24 cellular contexts compared by ENCODE assay signal in the genomic region with DNA sequence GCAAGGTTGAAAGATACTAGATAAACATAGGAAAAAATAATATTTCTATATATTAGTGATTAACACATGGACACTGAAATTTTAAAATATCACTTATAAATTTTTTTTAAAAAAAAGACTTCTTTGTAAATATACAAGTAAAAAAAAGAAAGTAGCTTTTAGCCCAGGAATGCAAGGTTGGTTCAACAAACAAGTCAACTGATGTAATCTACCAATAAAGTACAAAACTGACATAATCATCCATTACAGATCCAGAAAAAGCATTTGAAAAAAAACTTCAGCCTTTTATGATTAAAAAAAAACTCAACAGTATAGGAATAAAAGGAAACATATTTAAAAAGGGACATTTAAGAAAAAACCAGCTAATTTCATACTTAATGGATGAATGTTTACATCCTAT. TPM values are rescaled to one million over a fixed set of nuclear protein-coding genes. Genes with fewer than 3 reads are reported as not detected.
DNase-seq lines count a peak whose midpoint lies in the region; ATAC-seq and TF ChIP-seq lines count a peak whose summit lies in the region.
"Had no signal": no experiment of that assay in that cellular context is flagged by ENCODE, and none has a peak within 500 bp of the region (broad histone marks: within the 10 kb centered on the region; RNA-seq: fewer than 3 reads in every experiment).

No MANE protein-coding gene starts in this region.

- no peaks in the 10 kb centered on the region for H3K4me1 ChIP-seq in tibial nerve
- H3K4me1 ChIP-seq: SJCRH30 had no signal

- no peak overlapping the region for H3K4me3 Mint-ChIP-seq in activated naive CD8-positive, alpha-beta T cell treated with anti-CD3 and anti-CD28 coated beads for 36 hours
- H3K4me3 Mint-ChIP-seq: brain; CD8-positive, alpha-beta memory T cell; stimulated activated naive B cell treated with anti-CD40 and anti-IgM and Interleukin-4, amounts not matched to agents 10 μg/mL and 1 μg/mL and 100 μg/mL, for 72 hours; T-helper 1 cell treated with Interleukin-12 subunit alpha and Interleukin-12 subunit beta and Interleukin-4 antibody, amounts not matched to agents 30 μg/mL and 1 μg/mL, for 36 hours had no signal

- peak; percentile 6 for DNase-seq in EH (ENCODE audit: low read depth)
- peak; percentile 27 for DNase-seq in M059J (ENCODE audit: low read depth)
- DNase-seq in dermis blood vessel endothelial cell, result peak; percentile 13
- peak; percentile 6 to 17 for DNase-seq in lung microvascular endothelial cell (ENCODE audit: low read depth in 2 of 2)
- no peak for DNase-seq in activated CD8-positive, alpha-beta memory T cell treated with anti-CD3 and anti-CD28 coated beads, Interleukin-2, amount 50 U/mL, for 4 hours
- no peak for DNase-seq in tibial nerve (ENCODE audit: low spot score in 2 of 2)
- no peak for DNase-seq in activated naive CD8-positive, alpha-beta T cell treated with anti-CD3 and anti-CD28 coated beads for 36 hours
- DNase-seq: activated CD4-positive, alpha-beta T cell treated with anti-CD3 and anti-CD28 coated beads, Interleukin-2, amount 50 U/mL, for 1 hour; activated CD8-positive, alpha-beta memory T cell treated with anti-CD3 and anti-CD28 coated beads, Interleukin-2, amount 50 U/mL, for 48 hours; CD8-positive, alpha-beta memory T cell; left colon; MG63; NCI-H1436 treated with DMSO at 0.1 percent for 48 hours; NCI-H774; PC-9; posterior cingulate gyrus; stimulated activated CD4-positive, alpha-beta T cell treated with anti-CD3 and anti-CD28 coated beads, Interleukin-2, amount 100 ng/mL, for 24 hours; stimulated activated naive B cell treated with anti-CD40 and anti-IgM and Interleukin-4, amounts not matched to agents 10 μg/mL and 1 μg/mL and 100 μg/mL, for 72 hours; WERI-Rb-1 had no signal

- no peak overlapping the region for H3K27ac Mint-ChIP-seq in activated naive CD8-positive, alpha-beta T cell treated with anti-CD3 and anti-CD28 coated beads for 36 hours
- H3K27ac Mint-ChIP-seq: brain; CD8-positive, alpha-beta memory T cell; T-helper 1 cell treated with Interleukin-12 subunit alpha and Interleukin-12 subunit beta and Interleukin-4 antibody, amounts not matched to agents 30 μg/mL and 1 μg/mL, for 36 hours had no signal

- no peak for TF ChIP-seq POLR2A in tibial nerve (IDR thresholded peaks at IDR 0.05)

- H3K27me3 ChIP-seq in tibial nerve, result no peaks in the 10 kb centered on the region
- H3K27me3 ChIP-seq: MG63, SJCRH30 had no signal

- no peak for TF ChIP-seq CTCF in tibial nerve (IDR thresholded peaks at IDR 0.05)

- no peak for TF ChIP-seq EP300 in tibial nerve (IDR thresholded peaks at IDR 0.05)

- H3K4me3 ChIP-seq in tibial nerve, result no peak overlapping the region
- H3K4me3 ChIP-seq: coronary artery, MG63, PC-9, SJCRH30 had no signal

- H3K36me3 ChIP-seq in tibial nerve, result peaks cover 0 to 8% (median 3%) of the 10 kb centered on the region in 3 donors
- H3K36me3 ChIP-seq: SJCRH30, WERI-Rb-1 had no signal

- H3K9me3 Mint-ChIP-seq in activated naive CD8-positive, alpha-beta T cell treated with anti-CD3 and anti-CD28 coated beads for 36 hours, result peaks cover 27% of the 10 kb centered on the region

- H3K27me3 Mint-ChIP-seq in activated naive CD8-positive, alpha-beta T cell treated with anti-CD3 and anti-CD28 coated beads for 36 hours, result no peaks in the 10 kb centered on the region
- H3K27me3 Mint-ChIP-seq: brain; stimulated activated naive B cell treated with anti-CD40 and anti-IgM and Interleukin-4, amounts not matched to agents 10 μg/mL and 1 μg/mL and 100 μg/mL, for 72 hours had no signal

- ATAC-seq in HG03039 (IDR thresholded peaks at IDR 0.05; ENCODE audit: unreplicated experiment), result no peak
- ATAC-seq: left colon; stimulated activated naive B cell treated with anti-CD40 and anti-IgM and Interleukin-4, amounts not matched to agents 10 μg/mL and 1 μg/mL and 100 μg/mL, for 72 hours had no signal

- peaks cover 0 to 40% (median 7%) of the 10 kb centered on the region in 4 donors for H3K9me3 ChIP-seq in tibial nerve

- peaks cover 2% of the 10 kb centered on the region for H3K4me1 Mint-ChIP-seq in activated naive CD8-positive, alpha-beta T cell treated with anti-CD3 and anti-CD28 coated beads for 36 hours
- H3K4me1 Mint-ChIP-seq: brain; CD8-positive, alpha-beta memory T cell; stimulated activated naive B cell treated with anti-CD40 and anti-IgM and Interleukin-4, amounts not matched to agents 10 μg/mL and 1 μg/mL and 100 μg/mL, for 72 hours had no signal

- no peak overlapping the region for H3K27ac ChIP-seq in tibial nerve
- H3K27ac ChIP-seq: coronary artery, PC-9, SJCRH30, WERI-Rb-1 had no signal

- peaks cover 14% of the 10 kb centered on the region for H3K36me3 Mint-ChIP-seq in activated naive CD8-positive, alpha-beta T cell treated with anti-CD3 and anti-CD28 coated beads for 36 hours

RNA-seq across cellular contexts. Expression of a gene that starts 48.4 kb away (rescaled TPM):
- total RNA-seq in M059J (2014; rRNA removed; shearing (Covaris generic)), result 10.8 and 25.2 TPM in 2 replicates
- total RNA-seq in dermis blood vessel endothelial cell (25.2 and 37.7 TPM in 2 replicates), lung microvascular endothelial cell (10.7 TPM in 2 replicates), tibial nerve (10 to 100 TPM; 13.5 to 30.2 (median 18.0) TPM)
- total RNA-seq in activated naive CD8-positive, alpha-beta T cell treated with anti-CD3 and anti-CD28 coated beads for 36 hours, result 10 to 100 TPM; 23.1 to 27.7 TPM

RNA-seq across cellular contexts. Expression of a gene that starts 48.6 kb away (rescaled TPM):
- 1.1 and 1.9 TPM in 2 replicates for total RNA-seq in M059J (2014; rRNA removed; shearing (Covaris generic))
- total RNA-seq in dermis blood vessel endothelial cell (6.4 and 7.1 TPM in 2 replicates), lung microvascular endothelial cell (3.5 and 6.0 TPM in 2 replicates), tibial nerve (10 to 100 TPM in 3 of 4 donors, 1 to 10 TPM in 1; 8.2 to 16.0 (median 11.7) TPM)
- total RNA-seq in activated naive CD8-positive, alpha-beta T cell treated with anti-CD3 and anti-CD28 coated beads for 36 hours, result 1 to 10 TPM; 1.4 to 1.8 TPM

Comparison
In these comparisons a context has a peak if more than half of its experiments do, and no peak if none do; other contexts are left out.
1. DNase-seq: peak in EH (single experiment), M059J (single experiment), dermis blood vessel endothelial cell (single experiment) and lung microvascular endothelial cell (2 of 2); none in activated CD8-positive, alpha-beta memory T cell treated with anti-CD3 and anti-CD28 coated beads, Interleukin-2, amount 50 U/mL, for 4 hours (single experiment), tibial nerve (0 of 2) and activated naive CD8-positive, alpha-beta T cell treated with anti-CD3 and anti-CD28 coated beads for 36 hours (single experiment).